Comparison of ENCODE assay signal across 26 cellular contexts in the genomic region with DNA sequence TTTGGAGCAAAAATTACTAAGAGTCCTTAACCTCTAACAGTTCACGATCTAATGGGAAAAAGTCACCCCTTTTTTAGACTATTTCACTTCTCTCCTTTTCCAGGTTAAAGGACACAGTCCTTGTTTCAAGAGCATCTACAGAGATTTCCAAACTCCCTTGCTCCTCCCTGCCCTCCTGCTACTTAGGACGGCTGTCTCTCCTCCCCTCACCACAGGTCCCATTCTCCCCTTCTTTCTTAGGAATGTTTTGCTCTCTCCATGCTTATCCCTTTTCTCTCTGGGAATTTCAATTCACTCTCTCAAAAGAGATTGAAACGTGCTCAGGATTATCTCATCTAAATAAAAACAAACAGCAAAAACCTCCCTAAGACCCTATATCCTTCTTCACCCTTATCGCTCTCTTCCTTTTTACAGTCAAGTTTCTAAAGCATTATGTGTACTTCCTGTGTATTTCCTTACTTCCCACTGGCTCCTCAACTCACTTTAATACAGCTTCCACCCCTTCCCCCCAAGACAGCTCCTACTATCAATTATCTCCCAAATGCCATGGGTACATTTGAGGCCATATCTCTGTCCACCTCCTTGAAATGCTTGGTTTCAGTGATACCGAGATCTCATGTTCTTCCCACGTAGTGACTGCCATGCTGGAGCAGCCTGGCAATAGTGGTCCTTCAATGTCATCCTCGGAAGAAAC. TPM values are rescaled to one million over a fixed set of nuclear protein-coding genes. Genes with fewer than 3 reads are reported as not detected.
DNase-seq lines count a peak whose midpoint lies in the region; ATAC-seq and TF ChIP-seq lines count a peak whose summit lies in the region.
"Had no signal": no experiment of that assay in that cellular context is flagged by ENCODE, and none has a peak within 500 bp of the region (broad histone marks: within the 10 kb centered on the region; RNA-seq: fewer than 3 reads in every experiment).

No MANE protein-coding gene starts in this region.

- H3K79me2 ChIP-seq in ACC112 (ENCODE audit: control insufficient read depth, insufficient read depth, low read length, unreplicated experiment): no peaks in the 10 kb centered on the region

- WGBS in HUES64: 67% methylated on average over 7 of the region's 7 CpGs

- H3K27ac ChIP-seq in ACC112 (ENCODE audit: low read depth, low read length): no peak overlapping the region
- H3K27ac ChIP-seq in HUES64 (ENCODE audit: low read depth, low read length): peak overlapping the region; percentile 19; the same call in 1 of the 2 replicates
- H3K27ac ChIP-seq in iPS-20b (ENCODE audit: low read length): peak overlapping the region; percentile 33
- H3K27ac ChIP-seq: BLaER1, foreskin keratinocyte, GM23248, pancreas, Peyer's patch, thoracic aorta had no signal

- H3K36me3 ChIP-seq in ACC112 (ENCODE audit: insufficient read depth, low read length): no peaks in the 10 kb centered on the region
- H3K36me3 ChIP-seq in HUES64 (ENCODE audit: insufficient read depth, low read length): no peaks in the 10 kb centered on the region; the same call in 1 of the 2 replicates
- no peaks in the 10 kb centered on the region for H3K36me3 ChIP-seq in iPS-20b (ENCODE audit: insufficient read depth, low read depth, low read length)
- H3K36me3 ChIP-seq: BLaER1, MG63, pancreas, Peyer's patch, thoracic aorta had no signal

- TF ChIP-seq CTCF in GM10248 (IDR thresholded peaks at IDR 0.05; ENCODE audit: control extremely low read depth, extremely low read depth, low read depth, missing control alignments): no peak

- no peaks in the 10 kb centered on the region for H3K27me3 Mint-ChIP-seq in activated T-helper 1 cell treated with anti-CD3 and anti-CD28 coated beads, Interleukin-12 subunit alpha, Interleukin-12 subunit beta, Interleukin-2, Interleukin-4 antibody, amounts not matched to agents 30 ng/mL and 10 ng/mL and 1 ng/mL, durations not matched to agents 14 hours and 24 hours and 36 hours (ENCODE audit: insufficient read depth)
- H3K27me3 Mint-ChIP-seq: stimulated activated memory B cell treated with anti-CD40 and anti-IgM and Interleukin-4, amounts not matched to agents 10 μg/mL and 1 μg/mL and 100 μg/mL, for 72 hours had no signal

- H3K4me3 ChIP-seq in ACC112 (ENCODE audit: low read depth, low read length): no peak overlapping the region
- H3K4me3 ChIP-seq in HUES64 (ENCODE audit: low read length): no peak overlapping the region
- no peak overlapping the region for H3K4me3 ChIP-seq in iPS-20b (ENCODE audit: low read length)
- H3K4me3 ChIP-seq: BLaER1, GM23248, MG63, pancreas, Peyer's patch, thoracic aorta had no signal

- peak overlapping the region; percentile 63 for H2AFZ ChIP-seq in ACC112 (ENCODE audit: low read length, unreplicated experiment)
- H2AFZ ChIP-seq: GM23248 had no signal

- intact Hi-C loops in activated T-helper 1 cell treated with anti-CD3 and anti-CD28 coated beads, Interleukin-12 subunit alpha, Interleukin-12 subunit beta, Interleukin-2, Interleukin-4 antibody, amounts not matched to agents 30 ng/mL and 10 ng/mL and 1 ng/mL, durations not matched to agents 14 hours and 24 hours and 36 hours (cut with micrococcal nuclease): no loop called here

- peaks cover 2% of the 10 kb centered on the region for H3K36me3 Mint-ChIP-seq in activated T-helper 1 cell treated with anti-CD3 and anti-CD28 coated beads, Interleukin-12 subunit alpha, Interleukin-12 subunit beta, Interleukin-2, Interleukin-4 antibody, amounts not matched to agents 30 ng/mL and 10 ng/mL and 1 ng/mL, durations not matched to agents 14 hours and 24 hours and 36 hours (ENCODE audit: low read depth)
- H3K36me3 Mint-ChIP-seq: stimulated activated memory B cell treated with anti-CD40 and anti-IgM and Interleukin-4, amounts not matched to agents 10 μg/mL and 1 μg/mL and 100 μg/mL, for 72 hours had no signal

- peaks cover 6% of the 10 kb centered on the region for H3K9me3 Mint-ChIP-seq in activated T-helper 1 cell treated with anti-CD3 and anti-CD28 coated beads, Interleukin-12 subunit alpha, Interleukin-12 subunit beta, Interleukin-2, Interleukin-4 antibody, amounts not matched to agents 30 ng/mL and 10 ng/mL and 1 ng/mL, durations not matched to agents 14 hours and 24 hours and 36 hours
- H3K9me3 Mint-ChIP-seq: activated CD4-positive, alpha-beta memory T cell treated with anti-CD3 and anti-CD28 coated beads, Interleukin-2, amount 10 ng/mL, durations not matched to agents 7 days and 5 days; stimulated activated memory B cell treated with anti-CD40 and anti-IgM and Interleukin-4, amounts not matched to agents 10 μg/mL and 1 μg/mL and 100 μg/mL, for 72 hours had no signal

- H3K27me3 ChIP-seq in ACC112 (ENCODE audit: insufficient read depth, low read length) (no peaks in the 10 kb centered on the region), HUES64 (ENCODE audit: insufficient read depth, low read length) (no peaks in the 10 kb centered on the region), iPS-20b (ENCODE audit: insufficient read depth, low read length) (no peaks in the 10 kb centered on the region)
- H3K27me3 ChIP-seq: BLaER1, foreskin keratinocyte, MG63, pancreas, Peyer's patch had no signal

- H3K9me3 ChIP-seq in HUES64 (ENCODE audit: insufficient read depth, low read depth, low read length) (no peaks in the 10 kb centered on the region), iPS-20b (ENCODE audit: insufficient read depth, low read depth, low read length) (no peaks in the 10 kb centered on the region)
- H3K9me3 ChIP-seq: BLaER1, MG63, pancreas, Peyer's patch, thoracic aorta had no signal

- H3K9ac ChIP-seq in HUES64 (ENCODE audit: low read depth, low read length) (no peak overlapping the region), iPS-20b (ENCODE audit: low read depth, low read length) (no peak overlapping the region)
- H3K9ac ChIP-seq: BLaER1, GM23248 had no signal

- H3K4me1 Mint-ChIP-seq in activated T-helper 1 cell treated with anti-CD3 and anti-CD28 coated beads, Interleukin-12 subunit alpha, Interleukin-12 subunit beta, Interleukin-2, Interleukin-4 antibody, amounts not matched to agents 30 ng/mL and 10 ng/mL and 1 ng/mL, durations not matched to agents 14 hours and 24 hours and 36 hours (ENCODE audit: low read depth): peaks cover 22% of the 10 kb centered on the region

- no peak overlapping the region for H3K4me3 Mint-ChIP-seq in activated T-helper 1 cell treated with anti-CD3 and anti-CD28 coated beads, Interleukin-12 subunit alpha, Interleukin-12 subunit beta, Interleukin-2, Interleukin-4 antibody, amounts not matched to agents 30 ng/mL and 10 ng/mL and 1 ng/mL, durations not matched to agents 14 hours and 24 hours and 36 hours
- H3K4me3 Mint-ChIP-seq: activated CD4-positive, alpha-beta memory T cell treated with anti-CD3 and anti-CD28 coated beads, Interleukin-2, amount 10 ng/mL, durations not matched to agents 7 days and 5 days; stimulated activated memory B cell treated with anti-CD40 and anti-IgM and Interleukin-4, amounts not matched to agents 10 μg/mL and 1 μg/mL and 100 μg/mL, for 72 hours had no signal

- DNase-seq in activated T-helper 1 cell treated with anti-CD3 and anti-CD28 coated beads, Interleukin-12 subunit alpha, Interleukin-12 subunit beta, Interleukin-2, Interleukin-4 antibody, amounts not matched to agents 30 ng/mL and 10 ng/mL and 1 ng/mL, durations not matched to agents 14 hours and 24 hours and 36 hours (ENCODE audit: low spot score): no peak
- no peak for DNase-seq in GM10248 (ENCODE audit: extremely low spot score)
- DNase-seq in KBM-7: no peak
- DNase-seq: activated CD4-positive, alpha-beta memory T cell treated with anti-CD3 and anti-CD28 coated beads, Interleukin-2, amount 10 ng/mL, durations not matched to agents 7 days and 5 days; activated CD4-positive, CD25-positive, alpha-beta regulatory T cell; activated T-cell treated with anti-CD3 and anti-CD28 coated beads for 4 hours; amygdala; foreskin keratinocyte; GM23248; hippocampal formation; MG63; NCI-H1436; NCI-H2171; NCI-H748 treated with DMSO at 0.1 percent for 48 hours; pancreas; Peyer's patch; T-helper 2 cell had no signal

- CTCF ChIA-PET in GM10248 (lab: Yijun Ruan, JAX): interaction anchor here (1.4 kb wide), 1 partner anchor 314 kb away, joined by 4 read pairs; no protein-coding TSS in a partner anchor

- peaks cover 12% of the 10 kb centered on the region for H3K4me1 ChIP-seq in ACC112 (ENCODE audit: control insufficient read depth, insufficient read depth, low read length, unreplicated experiment)
- H3K4me1 ChIP-seq in HUES64 (ENCODE audit: insufficient read depth, low read length): peaks cover 17% of the 10 kb centered on the region; the same call in 1 of the 2 replicates
- peaks cover 10% of the 10 kb centered on the region for H3K4me1 ChIP-seq in iPS-20b (ENCODE audit: insufficient read depth, low read length)
- H3K4me1 ChIP-seq: BLaER1, foreskin keratinocyte, pancreas, Peyer's patch had no signal

- POLR2A ChIA-PET in GM10248 (lab: Yijun Ruan, JAX): no interaction called here

- ATAC-seq in HG02588 (IDR thresholded peaks at IDR 0.05; ENCODE audit: unreplicated experiment): no peak
- no peak for ATAC-seq in HG02610 (IDR thresholded peaks at IDR 0.05; ENCODE audit: unreplicated experiment)
- ATAC-seq: foreskin keratinocyte; pancreas; sciatic nerve; stimulated activated memory B cell treated with anti-CD40 and anti-IgM and Interleukin-4, amounts not matched to agents 10 μg/mL and 1 μg/mL and 100 μg/mL, for 72 hours had no signal

- H3K27ac Mint-ChIP-seq in activated T-helper 1 cell treated with anti-CD3 and anti-CD28 coated beads, Interleukin-12 subunit alpha, Interleukin-12 subunit beta, Interleukin-2, Interleukin-4 antibody, amounts not matched to agents 30 ng/mL and 10 ng/mL and 1 ng/mL, durations not matched to agents 14 hours and 24 hours and 36 hours: peak overlapping the region; percentile 13
- H3K27ac Mint-ChIP-seq: activated CD4-positive, alpha-beta memory T cell treated with anti-CD3 and anti-CD28 coated beads, Interleukin-2, amount 10 ng/mL, durations not matched to agents 7 days and 5 days; stimulated activated memory B cell treated with anti-CD40 and anti-IgM and Interleukin-4, amounts not matched to agents 10 μg/mL and 1 μg/mL and 100 μg/mL, for 72 hours had no signal

- in situ Hi-C loops in KBM-7 (cut with MboI; ENCODE audit: low pct_unique_long_range_greater_than_20kb, low sequenced_read_pairs): no loop called here

RNA-seq across cellular contexts. Expression of a gene that starts 43.2 kb away (rescaled TPM):
- 48.9 TPM for polyA plus RNA-seq in HUES64 (2013, experiment 1 of 2)
- polyA plus RNA-seq in HUES64 (2013, experiment 2 of 2): 49.6 TPM
- 23.5 and 24.1 TPM in 2 replicates for total RNA-seq in activated T-helper 1 cell treated with anti-CD3 and anti-CD28 coated beads, Interleukin-12 subunit alpha, Interleukin-12 subunit beta, Interleukin-2, Interleukin-4 antibody, amounts not matched to agents 30 ng/mL and 10 ng/mL and 1 ng/mL, durations not matched to agents 14 hours and 24 hours and 36 hours
